In genomic region chr12:19573866-19574265, GRCh38 we compare ENCODE assay signal across 1 cellular context.
TF ChIP-seq lines count a peak whose summit lies in the region.

No MANE protein-coding gene starts in this region.

TF ChIP-seq in IMR-90, 13 proteins besides CTCF, POLR2A, EP300 and RAD21:
- TF ChIP-seq RCOR1 (IDR thresholded peaks at IDR 0.05; ENCODE audit: insufficient replicate concordance, low read length) (no peak), MAZ (IDR thresholded peaks at IDR 0.05; ENCODE audit: borderline replicate concordance, low read depth, low read length) (no peak), MXI1 (IDR thresholded peaks at IDR 0.05; ENCODE audit: borderline replicate concordance, low read depth, low read length) (no peak), FOS (IDR thresholded peaks at IDR 0.05; ENCODE audit: low read depth, low read length) (no peak), RFX5 (IDR thresholded peaks at IDR 0.05; ENCODE audit: low read depth, low read length) (no peak), SMC3 (IDR thresholded peaks at IDR 0.05; ENCODE audit: low read depth, low read length) (no peak), NFE2L2 (IDR thresholded peaks at IDR 0.05; ENCODE audit: low read depth, low read length) (no peak), BHLHE40 (IDR thresholded peaks at IDR 0.05; ENCODE audit: low read depth, low read length) (no peak), CEBPB (IDR thresholded peaks at IDR 0.05; ENCODE audit: low read depth, low read length) (no peak), CHD1 (IDR thresholded peaks at IDR 0.05; ENCODE audit: low read depth, low read length) (no peak), MAFK (IDR thresholded peaks at IDR 0.05; ENCODE audit: low read depth, low read length) (no peak)
- TF ChIP-seq, protein P1, sequence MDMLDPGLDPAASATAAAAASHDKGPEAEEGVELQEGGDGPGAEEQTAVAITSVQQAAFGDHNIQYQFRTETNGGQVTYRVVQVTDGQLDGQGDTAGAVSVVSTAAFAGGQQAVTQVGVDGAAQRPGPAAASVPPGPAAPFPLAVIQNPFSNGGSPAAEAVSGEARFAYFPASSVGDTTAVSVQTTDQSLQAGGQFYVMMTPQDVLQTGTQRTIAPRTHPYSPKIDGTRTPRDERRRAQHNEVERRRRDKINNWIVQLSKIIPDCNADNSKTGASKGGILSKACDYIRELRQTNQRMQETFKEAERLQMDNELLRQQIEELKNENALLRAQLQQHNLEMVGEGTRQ (IDR thresholded peaks at IDR 0.05; ENCODE audit: low read depth, low read length): no peak
- TF ChIP-seq, protein P2, sequence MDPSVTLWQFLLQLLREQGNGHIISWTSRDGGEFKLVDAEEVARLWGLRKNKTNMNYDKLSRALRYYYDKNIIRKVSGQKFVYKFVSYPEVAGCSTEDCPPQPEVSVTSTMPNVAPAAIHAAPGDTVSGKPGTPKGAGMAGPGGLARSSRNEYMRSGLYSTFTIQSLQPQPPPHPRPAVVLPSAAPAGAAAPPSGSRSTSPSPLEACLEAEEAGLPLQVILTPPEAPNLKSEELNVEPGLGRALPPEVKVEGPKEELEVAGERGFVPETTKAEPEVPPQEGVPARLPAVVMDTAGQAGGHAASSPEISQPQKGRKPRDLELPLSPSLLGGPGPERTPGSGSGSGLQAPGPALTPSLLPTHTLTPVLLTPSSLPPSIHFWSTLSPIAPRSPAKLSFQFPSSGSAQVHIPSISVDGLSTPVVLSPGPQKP (IDR thresholded peaks at IDR 0.05; ENCODE audit: borderline replicate concordance, low read depth, low read length): no peak
